In genomic region chr5:176466245-176466871, GRCh38 we compare ENCODE assay signal across 11 cellular contexts. TPM values are rescaled to one million over a fixed set of nuclear protein-coding genes. Genes with fewer than 3 reads are reported as not detected.
DNase-seq lines count a peak whose midpoint lies in the region; ATAC-seq and TF ChIP-seq lines count a peak whose summit lies in the region.
"Had no signal": no experiment of that assay in that cellular context is flagged by ENCODE, and none has a peak within 500 bp of the region (broad histone marks: within the 10 kb centered on the region; RNA-seq: fewer than 3 reads in every experiment).

No MANE protein-coding gene starts in this region.

- H3K9me3 Mint-ChIP-seq in Caco-2 (ENCODE audit: unreplicated experiment), result no peaks in the 10 kb centered on the region
- H3K9me3 Mint-ChIP-seq in chondrocyte (ENCODE audit: low read depth), result no peaks in the 10 kb centered on the region
- no peaks in the 10 kb centered on the region for H3K9me3 Mint-ChIP-seq in naive thymus-derived CD4-positive, alpha-beta T cell
- H3K9me3 Mint-ChIP-seq: naive thymus-derived CD8-positive, alpha-beta T cell had no signal

- TF ChIP-seq POLR2A in NB4 (IDR thresholded peaks at IDR 0.05; ENCODE audit: extremely low read depth, insufficient read length), result no peak

- no peaks in the 10 kb centered on the region for H3K27me3 ChIP-seq in Caco-2 (replicated peaks; ENCODE audit: control insufficient read depth, insufficient read depth, low read length)
- H3K27me3 ChIP-seq in naive thymus-derived CD4-positive, alpha-beta T cell (ENCODE audit: control insufficient read depth in 2 of 2, insufficient read depth in 2 of 2, low read length in 2 of 2), result no peaks in the 10 kb centered on the region

- H3K36me3 ChIP-seq in Caco-2 (ENCODE audit: control insufficient read depth, insufficient read depth, low read length), result peaks cover 2% of the 10 kb centered on the region; the same call in 1 of the 2 replicates
- H3K36me3 ChIP-seq in naive thymus-derived CD4-positive, alpha-beta T cell (ENCODE audit: control insufficient read depth in 2 of 3, insufficient read depth in 3 of 3, low read length in 3 of 3), result peaks cover 0 to 5% (median 0%) of the 10 kb centered on the region in 3 experiments

- H3K27ac Mint-ChIP-seq in Caco-2 (ENCODE audit: unreplicated experiment), result peak overlapping the region; percentile 18
- H3K27ac Mint-ChIP-seq in chondrocyte (ENCODE audit: unreplicated experiment), result peak overlapping the region; percentile 58
- peak overlapping the region in 2 of 9 donors; percentile 26 to 70 for H3K27ac Mint-ChIP-seq in naive thymus-derived CD4-positive, alpha-beta T cell

- H3K4me3 ChIP-seq in Caco-2 (ENCODE audit: low read depth, low read length) (no peak overlapping the region), NB4 (ENCODE audit: low read depth, low read length) (no peak overlapping the region)
- H3K4me3 ChIP-seq in naive thymus-derived CD4-positive, alpha-beta T cell (ENCODE audit: low read length), result no peak overlapping the region

- intact Hi-C loops in Caco-2 (cut with micrococcal nuclease; ENCODE audit: unreplicated experiment), result no loop called here
- intact Hi-C loops in naive thymus-derived CD4-positive, alpha-beta T cell (cut with micrococcal nuclease), result no loop called here

- POLR2A ChIA-PET in Caco-2 (lab: Charles Lee), result interaction anchor here (0.5 to 1.0 kb wide), 3 partner anchors 18 to 107 kb away, joined by 3 to 6 read pairs (median 4); partner anchors contain the start of genes FAF2 and RNF44
- POLR2A ChIA-PET in naive thymus-derived CD4-positive, alpha-beta T cell (lab: Charles Lee), result no interaction called here

- peak; percentile 47 for ATAC-seq in naive thymus-derived CD4-positive, alpha-beta T cell
- ATAC-seq: naive thymus-derived CD8-positive, alpha-beta T cell had no signal

- no peak overlapping the region for H3K27ac ChIP-seq in naive thymus-derived CD4-positive, alpha-beta T cell (ENCODE audit: low read depth, low read length)

- CTCF ChIA-PET in Caco-2 (lab: Charles Lee), result interaction anchor here (0.5 to 1.8 kb wide), 2 partner anchors 18 to 783 kb away, joined by 5 to 16 read pairs; partner anchors contain the start of gene FAF2
- CTCF ChIA-PET in naive thymus-derived CD4-positive, alpha-beta T cell (lab: Charles Lee), result no interaction called here

- H3K36me3 Mint-ChIP-seq in Caco-2 (ENCODE audit: insufficient read depth, unreplicated experiment), result peaks cover 62% of the 10 kb centered on the region
- H3K36me3 Mint-ChIP-seq in chondrocyte (ENCODE audit: low read depth), result no peaks in the 10 kb centered on the region
- H3K36me3 Mint-ChIP-seq in naive thymus-derived CD4-positive, alpha-beta T cell, result peaks cover 0 to 25% (median 15%) of the 10 kb centered on the region in 5 donors

- BruUV-seq in Caco-2 (replicated peaks; lab: Mats Ljungman, UMichigan), result no TSS peak

- peaks cover 13% of the 10 kb centered on the region for H3K4me1 ChIP-seq in Caco-2
- no peaks in the 10 kb centered on the region for H3K4me1 ChIP-seq in naive thymus-derived CD4-positive, alpha-beta T cell (ENCODE audit: control insufficient read depth in 2 of 2, insufficient read depth in 2 of 2, low read length in 2 of 2)

- DNase-seq in Caco-2 (peak in 1 of 2 experiments; percentile 52), NB4 (ENCODE audit: low read depth) (peak; percentile 86), chondrocyte (ENCODE audit: low spot score) (no peak), OCI-M2 (lab: John Stamatoyannopoulos, UW; ENCODE audit: unreplicated experiment) (no peak), NCI-H510A (lab: John Stamatoyannopoulos, UW) (no peak), NCI-H446 treated with DMSO at 0.1 percent for 48 hours (lab: John Stamatoyannopoulos, UW) (no peak)
- DNase-seq in naive thymus-derived CD4-positive, alpha-beta T cell, result no peak
- DNase-seq in stimulated activated CD4-positive, alpha-beta T cell treated with anti-CD3 and anti-CD28 coated beads, Interleukin-4, amount 100 ng/mL, for 1 hour, result no peak
- DNase-seq: activated T-cell treated with anti-CD3 and anti-CD28 coated beads, Interleukin-2, amount 50 U/mL, for 48 hours; naive thymus-derived CD8-positive, alpha-beta T cell; T-helper 1 cell had no signal

- H3K27me3 Mint-ChIP-seq in Caco-2 (ENCODE audit: insufficient read depth, unreplicated experiment) (no peaks in the 10 kb centered on the region), chondrocyte (ENCODE audit: low read depth) (no peaks in the 10 kb centered on the region)
- no peaks in the 10 kb centered on the region for H3K27me3 Mint-ChIP-seq in naive thymus-derived CD4-positive, alpha-beta T cell
- H3K27me3 Mint-ChIP-seq: naive thymus-derived CD8-positive, alpha-beta T cell had no signal

- H3K4me1 Mint-ChIP-seq in Caco-2 (ENCODE audit: low read depth, unreplicated experiment), result peaks cover 11% of the 10 kb centered on the region
- peaks cover 30% of the 10 kb centered on the region for H3K4me1 Mint-ChIP-seq in chondrocyte (ENCODE audit: low read depth)
- peaks cover 14 to 52% (median 43%) of the 10 kb centered on the region in 7 donors for H3K4me1 Mint-ChIP-seq in naive thymus-derived CD4-positive, alpha-beta T cell

- H3K9me3 ChIP-seq in Caco-2, result no peaks in the 10 kb centered on the region
- H3K9me3 ChIP-seq in naive thymus-derived CD4-positive, alpha-beta T cell (ENCODE audit: control insufficient read depth in 2 of 3, low read length in 3 of 3), result no peaks in the 10 kb centered on the region

- no peak for TF ChIP-seq CTCF in Caco-2 (IDR thresholded peaks at IDR 0.05; ENCODE audit: insufficient read depth in 1 of 2, low read depth in 1 of 2, low read length in 1 of 2, severe bottlenecking in 1 of 2, unreplicated experiment in 1 of 2)
- no peak for TF ChIP-seq CTCF in NB4 (IDR thresholded peaks at IDR 0.05; ENCODE audit: low read depth, low read length)
- no peak for TF ChIP-seq CTCF in chondrocyte (IDR thresholded peaks at IDR 0.05)

- H3K4me3 Mint-ChIP-seq in Caco-2 (ENCODE audit: unreplicated experiment) (no peak overlapping the region), chondrocyte (ENCODE audit: unreplicated experiment) (peak overlapping the region; percentile 2)
- H3K4me3 Mint-ChIP-seq in naive thymus-derived CD4-positive, alpha-beta T cell, result no peak overlapping the region
- H3K4me3 Mint-ChIP-seq: naive thymus-derived CD8-positive, alpha-beta T cell had no signal

RNA-seq across cellular contexts. Expression of gene FAF2, which starts 18.2 kb away (rescaled TPM):
- total RNA-seq in Caco-2 (2022), result 55.5 and 57.9 TPM in 2 replicates
- total RNA-seq in chondrocyte, result 40.0 to 45.0 TPM (median 42.5 TPM) in 3 replicates
- total RNA-seq in naive thymus-derived CD4-positive, alpha-beta T cell, result 10 to 100 TPM; 28.0 to 43.2 (median 31.2) TPM
- polyA plus RNA-seq in naive thymus-derived CD4-positive, alpha-beta T cell, result 10 to 100 TPM; 11.8 to 15.3 TPM

RNA-seq across cellular contexts. Expression of gene CLTB, which starts 50.0 kb away (rescaled TPM):
- total RNA-seq in Caco-2 (2022) (78.9 and 80.0 TPM in 2 replicates), chondrocyte (63.8 to 85.6 TPM (median 65.3 TPM) in 3 replicates)
- 10 to 100 TPM; 30.6 to 67.2 (median 63.8) TPM for total RNA-seq in naive thymus-derived CD4-positive, alpha-beta T cell
- polyA plus RNA-seq in naive thymus-derived CD4-positive, alpha-beta T cell, result 10 to 100 TPM; 73.6 to 90.9 TPM
